ENCODE assay signal across 1 cellular context in genomic region chr10:22321156-22321711, GRCh38.
A peak's percentile ranks its signal among the peaks of the same experiment; 100 is the strongest.
TF ChIP-seq lines count a peak whose summit lies in the region.

No MANE protein-coding gene starts in this region.

TF ChIP-seq in GM12878, 131 proteins besides CTCF, POLR2A, EP300 and RAD21 (continued from another document and continues in another):
- TF ChIP-seq, protein P1, sequence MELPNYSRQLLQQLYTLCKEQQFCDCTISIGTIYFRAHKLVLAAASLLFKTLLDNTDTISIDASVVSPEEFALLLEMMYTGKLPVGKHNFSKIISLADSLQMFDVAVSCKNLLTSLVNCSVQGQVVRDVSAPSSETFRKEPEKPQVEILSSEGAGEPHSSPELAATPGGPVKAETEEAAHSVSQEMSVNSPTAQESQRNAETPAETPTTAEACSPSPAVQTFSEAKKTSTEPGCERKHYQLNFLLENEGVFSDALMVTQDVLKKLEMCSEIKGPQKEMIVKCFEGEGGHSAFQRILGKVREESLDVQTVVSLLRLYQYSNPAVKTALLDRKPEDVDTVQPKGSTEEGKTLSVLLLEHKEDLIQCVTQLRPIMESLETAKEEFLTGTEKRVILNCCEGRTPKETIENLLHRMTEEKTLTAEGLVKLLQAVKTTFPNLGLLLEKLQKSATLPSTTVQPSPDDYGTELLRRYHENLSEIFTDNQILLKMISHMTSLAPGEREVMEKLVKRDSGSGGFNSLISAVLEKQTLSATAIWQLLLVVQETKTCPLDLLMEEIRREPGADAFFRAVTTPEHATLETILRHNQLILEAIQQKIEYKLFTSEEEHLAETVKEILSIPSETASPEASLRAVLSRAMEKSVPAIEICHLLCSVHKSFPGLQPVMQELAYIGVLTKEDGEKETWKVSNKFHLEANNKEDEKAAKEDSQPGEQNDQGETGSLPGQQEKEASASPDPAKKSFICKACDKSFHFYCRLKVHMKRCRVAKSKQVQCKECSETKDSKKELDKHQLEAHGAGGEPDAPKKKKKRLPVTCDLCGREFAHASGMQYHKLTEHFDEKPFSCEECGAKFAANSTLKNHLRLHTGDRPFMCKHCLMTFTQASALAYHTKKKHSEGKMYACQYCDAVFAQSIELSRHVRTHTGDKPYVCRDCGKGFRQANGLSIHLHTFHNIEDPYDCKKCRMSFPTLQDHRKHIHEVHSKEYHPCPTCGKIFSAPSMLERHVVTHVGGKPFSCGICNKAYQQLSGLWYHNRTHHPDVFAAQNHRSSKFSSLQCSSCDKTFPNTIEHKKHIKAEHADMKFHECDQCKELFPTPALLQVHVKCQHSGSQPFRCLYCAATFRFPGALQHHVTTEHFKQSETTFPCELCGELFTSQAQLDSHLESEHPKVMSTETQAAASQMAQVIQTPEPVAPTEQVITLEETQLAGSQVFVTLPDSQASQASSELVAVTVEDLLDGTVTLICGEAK (IDR thresholded peaks at IDR 0.05; ENCODE audit: borderline replicate concordance): no peak
- no peak for TF ChIP-seq SMAD1 (IDR thresholded peaks at IDR 0.05; ENCODE audit: low read depth, partially characterized antibody)
- no peak for TF ChIP-seq MYC (IDR thresholded peaks at IDR 0.05; ENCODE audit: insufficient read depth, insufficient read length, insufficient replicate concordance, low read length, severe bottlenecking)
- TF ChIP-seq TAF1 (IDR thresholded peaks at IDR 0.05; ENCODE audit: borderline replicate concordance, low read depth, low read length): 0 out of 2 replicates have a peak, but pooled peaks have one; percentile 42
- TF ChIP-seq ESRRA (IDR thresholded peaks at IDR 0.05; ENCODE audit: low read length): no peak
- TF ChIP-seq IRF3 (IDR thresholded peaks at IDR 0.05): no peak
- no peak for TF ChIP-seq RAD51 (IDR thresholded peaks at IDR 0.05)
- 0 out of 2 replicates have a peak, but pooled peaks have one; percentile 26 for TF ChIP-seq MXI1 (IDR thresholded peaks at IDR 0.05; ENCODE audit: low read depth, low read length)
- TF ChIP-seq NR2C2 (IDR thresholded peaks at IDR 0.05; ENCODE audit: borderline replicate concordance, control insufficient read depth, insufficient read length, low read depth): no peak
- TF ChIP-seq HDAC6 (IDR thresholded peaks at IDR 0.05; ENCODE audit: unreplicated experiment): no peak
- TF ChIP-seq, protein P2, sequence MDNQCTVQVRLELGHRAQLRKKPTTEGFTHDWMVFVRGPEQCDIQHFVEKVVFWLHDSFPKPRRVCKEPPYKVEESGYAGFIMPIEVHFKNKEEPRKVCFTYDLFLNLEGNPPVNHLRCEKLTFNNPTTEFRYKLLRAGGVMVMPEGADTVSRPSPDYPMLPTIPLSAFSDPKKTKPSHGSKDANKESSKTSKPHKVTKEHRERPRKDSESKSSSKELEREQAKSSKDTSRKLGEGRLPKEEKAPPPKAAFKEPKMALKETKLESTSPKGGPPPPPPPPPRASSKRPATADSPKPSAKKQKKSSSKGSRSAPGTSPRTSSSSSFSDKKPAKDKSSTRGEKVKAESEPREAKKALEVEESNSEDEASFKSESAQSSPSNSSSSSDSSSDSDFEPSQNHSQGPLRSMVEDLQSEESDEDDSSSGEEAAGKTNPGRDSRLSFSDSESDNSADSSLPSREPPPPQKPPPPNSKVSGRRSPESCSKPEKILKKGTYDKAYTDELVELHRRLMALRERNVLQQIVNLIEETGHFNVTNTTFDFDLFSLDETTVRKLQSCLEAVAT (IDR thresholded peaks at IDR 0.05): no peak
- no peak for TF ChIP-seq MAX (IDR thresholded peaks at IDR 0.05; ENCODE audit: low read depth, low read length)
- TF ChIP-seq NKRF (conservative IDR thresholded peaks at IDR 0.05): no peak; the same call in 1 of the 2 replicates
- no peak for TF ChIP-seq SPI1 (IDR thresholded peaks at IDR 0.05; ENCODE audit: borderline replicate concordance, insufficient read depth, low read depth, low read length)
- TF ChIP-seq SMARCA5 (IDR thresholded peaks at IDR 0.05): peak; percentile 89; the same call in 1 of the 2 replicates
- TF ChIP-seq MTA3 (IDR thresholded peaks at IDR 0.05; ENCODE audit: borderline replicate concordance, low read length): no peak
- no peak for TF ChIP-seq SRF (IDR thresholded peaks at IDR 0.05; ENCODE audit: low read depth in 2 of 2, low read length in 2 of 2)
- no peak for TF ChIP-seq CHD1 (IDR thresholded peaks at IDR 0.05; ENCODE audit: low read depth, low read length)
- no peak for TF ChIP-seq RBBP5 (conservative IDR thresholded peaks at IDR 0.05)
- no peak for TF ChIP-seq RFX5 (IDR thresholded peaks at IDR 0.05; ENCODE audit: low read depth, low read length)
- no peak for TF ChIP-seq IKZF2 (IDR thresholded peaks at IDR 0.05)
- no peak for TF ChIP-seq ZNF622 (IDR thresholded peaks at IDR 0.05)
- TF ChIP-seq, protein P3, sequence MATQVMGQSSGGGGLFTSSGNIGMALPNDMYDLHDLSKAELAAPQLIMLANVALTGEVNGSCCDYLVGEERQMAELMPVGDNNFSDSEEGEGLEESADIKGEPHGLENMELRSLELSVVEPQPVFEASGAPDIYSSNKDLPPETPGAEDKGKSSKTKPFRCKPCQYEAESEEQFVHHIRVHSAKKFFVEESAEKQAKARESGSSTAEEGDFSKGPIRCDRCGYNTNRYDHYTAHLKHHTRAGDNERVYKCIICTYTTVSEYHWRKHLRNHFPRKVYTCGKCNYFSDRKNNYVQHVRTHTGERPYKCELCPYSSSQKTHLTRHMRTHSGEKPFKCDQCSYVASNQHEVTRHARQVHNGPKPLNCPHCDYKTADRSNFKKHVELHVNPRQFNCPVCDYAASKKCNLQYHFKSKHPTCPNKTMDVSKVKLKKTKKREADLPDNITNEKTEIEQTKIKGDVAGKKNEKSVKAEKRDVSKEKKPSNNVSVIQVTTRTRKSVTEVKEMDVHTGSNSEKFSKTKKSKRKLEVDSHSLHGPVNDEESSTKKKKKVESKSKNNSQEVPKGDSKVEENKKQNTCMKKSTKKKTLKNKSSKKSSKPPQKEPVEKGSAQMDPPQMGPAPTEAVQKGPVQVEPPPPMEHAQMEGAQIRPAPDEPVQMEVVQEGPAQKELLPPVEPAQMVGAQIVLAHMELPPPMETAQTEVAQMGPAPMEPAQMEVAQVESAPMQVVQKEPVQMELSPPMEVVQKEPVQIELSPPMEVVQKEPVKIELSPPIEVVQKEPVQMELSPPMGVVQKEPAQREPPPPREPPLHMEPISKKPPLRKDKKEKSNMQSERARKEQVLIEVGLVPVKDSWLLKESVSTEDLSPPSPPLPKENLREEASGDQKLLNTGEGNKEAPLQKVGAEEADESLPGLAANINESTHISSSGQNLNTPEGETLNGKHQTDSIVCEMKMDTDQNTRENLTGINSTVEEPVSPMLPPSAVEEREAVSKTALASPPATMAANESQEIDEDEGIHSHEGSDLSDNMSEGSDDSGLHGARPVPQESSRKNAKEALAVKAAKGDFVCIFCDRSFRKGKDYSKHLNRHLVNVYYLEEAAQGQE (IDR thresholded peaks at IDR 0.05; ENCODE audit: low read depth, low read length): no peak
- TF ChIP-seq, protein P4, sequence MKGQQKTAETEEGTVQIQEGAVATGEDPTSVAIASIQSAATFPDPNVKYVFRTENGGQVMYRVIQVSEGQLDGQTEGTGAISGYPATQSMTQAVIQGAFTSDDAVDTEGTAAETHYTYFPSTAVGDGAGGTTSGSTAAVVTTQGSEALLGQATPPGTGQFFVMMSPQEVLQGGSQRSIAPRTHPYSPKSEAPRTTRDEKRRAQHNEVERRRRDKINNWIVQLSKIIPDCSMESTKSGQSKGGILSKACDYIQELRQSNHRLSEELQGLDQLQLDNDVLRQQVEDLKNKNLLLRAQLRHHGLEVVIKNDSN (IDR thresholded peaks at IDR 0.05; ENCODE audit: borderline replicate concordance, extremely low read length, insufficient read depth, low read depth, low read length): peak; percentile 1
- TF ChIP-seq JUNB (IDR thresholded peaks at IDR 0.05): no peak
- no peak for TF ChIP-seq SREBF2 (IDR thresholded peaks at IDR 0.05; ENCODE audit: low read length)
- TF ChIP-seq, protein P5, sequence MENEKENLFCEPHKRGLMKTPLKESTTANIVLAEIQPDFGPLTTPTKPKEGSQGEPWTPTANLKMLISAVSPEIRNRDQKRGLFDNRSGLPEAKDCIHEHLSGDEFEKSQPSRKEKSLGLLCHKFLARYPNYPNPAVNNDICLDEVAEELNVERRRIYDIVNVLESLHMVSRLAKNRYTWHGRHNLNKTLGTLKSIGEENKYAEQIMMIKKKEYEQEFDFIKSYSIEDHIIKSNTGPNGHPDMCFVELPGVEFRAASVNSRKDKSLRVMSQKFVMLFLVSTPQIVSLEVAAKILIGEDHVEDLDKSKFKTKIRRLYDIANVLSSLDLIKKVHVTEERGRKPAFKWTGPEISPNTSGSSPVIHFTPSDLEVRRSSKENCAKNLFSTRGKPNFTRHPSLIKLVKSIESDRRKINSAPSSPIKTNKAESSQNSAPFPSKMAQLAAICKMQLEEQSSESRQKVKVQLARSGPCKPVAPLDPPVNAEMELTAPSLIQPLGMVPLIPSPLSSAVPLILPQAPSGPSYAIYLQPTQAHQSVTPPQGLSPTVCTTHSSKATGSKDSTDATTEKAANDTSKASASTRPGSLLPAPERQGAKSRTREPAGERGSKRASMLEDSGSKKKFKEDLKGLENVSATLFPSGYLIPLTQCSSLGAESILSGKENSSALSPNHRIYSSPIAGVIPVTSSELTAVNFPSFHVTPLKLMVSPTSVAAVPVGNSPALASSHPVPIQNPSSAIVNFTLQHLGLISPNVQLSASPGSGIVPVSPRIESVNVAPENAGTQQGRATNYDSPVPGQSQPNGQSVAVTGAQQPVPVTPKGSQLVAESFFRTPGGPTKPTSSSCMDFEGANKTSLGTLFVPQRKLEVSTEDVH (IDR thresholded peaks at IDR 0.05; ENCODE audit: low read depth, partially characterized antibody): no peak
- TF ChIP-seq SMC3 (IDR thresholded peaks at IDR 0.05; ENCODE audit: borderline replicate concordance, low read length): no peak
- TF ChIP-seq MTA2 (IDR thresholded peaks at IDR 0.05; ENCODE audit: low read depth): no peak
- TF ChIP-seq, protein P6, sequence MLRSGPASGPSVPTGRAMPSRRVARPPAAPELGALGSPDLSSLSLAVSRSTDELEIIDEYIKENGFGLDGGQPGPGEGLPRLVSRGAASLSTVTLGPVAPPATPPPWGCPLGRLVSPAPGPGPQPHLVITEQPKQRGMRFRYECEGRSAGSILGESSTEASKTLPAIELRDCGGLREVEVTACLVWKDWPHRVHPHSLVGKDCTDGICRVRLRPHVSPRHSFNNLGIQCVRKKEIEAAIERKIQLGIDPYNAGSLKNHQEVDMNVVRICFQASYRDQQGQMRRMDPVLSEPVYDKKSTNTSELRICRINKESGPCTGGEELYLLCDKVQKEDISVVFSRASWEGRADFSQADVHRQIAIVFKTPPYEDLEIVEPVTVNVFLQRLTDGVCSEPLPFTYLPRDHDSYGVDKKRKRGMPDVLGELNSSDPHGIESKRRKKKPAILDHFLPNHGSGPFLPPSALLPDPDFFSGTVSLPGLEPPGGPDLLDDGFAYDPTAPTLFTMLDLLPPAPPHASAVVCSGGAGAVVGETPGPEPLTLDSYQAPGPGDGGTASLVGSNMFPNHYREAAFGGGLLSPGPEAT (IDR thresholded peaks at IDR 0.05; ENCODE audit: low read depth): no peak
- TF ChIP-seq HDGF (IDR thresholded peaks at IDR 0.05): no peak
- no peak for TF ChIP-seq NRF1 (conservative IDR thresholded peaks at IDR 0.05; ENCODE audit: low read depth, low read length)
- TF ChIP-seq CBX5 (IDR thresholded peaks at IDR 0.05; ENCODE audit: low read depth): no peak
- no peak for TF ChIP-seq BCL11A (IDR thresholded peaks at IDR 0.05; ENCODE audit: low read depth, low read length)
- TF ChIP-seq ZNF274 (IDR thresholded peaks at IDR 0.05; ENCODE audit: insufficient read depth, insufficient read length): no peak
- TF ChIP-seq FOS (IDR thresholded peaks at IDR 0.05; ENCODE audit: borderline replicate concordance, extremely low read depth, insufficient read length): no peak
- TF ChIP-seq TBL1XR1 (IDR thresholded peaks at IDR 0.05; ENCODE audit: low read depth, low read length): no peak
- peak; percentile 97 for TF ChIP-seq YY1 (IDR thresholded peaks at IDR 0.05; ENCODE audit: low read depth, low read length)
- TF ChIP-seq ZNF384 (IDR thresholded peaks at IDR 0.05; ENCODE audit: borderline replicate concordance, low read depth, low read length): no peak
- peak; percentile 63; the same call in 1 of the 2 replicates for TF ChIP-seq BACH1 (IDR thresholded peaks at IDR 0.05; ENCODE audit: borderline replicate concordance)
- TF ChIP-seq PAX5 (IDR thresholded peaks at IDR 0.05; ENCODE audit: borderline replicate concordance, low read depth, low read length): no peak
- no peak for TF ChIP-seq TARDBP (IDR thresholded peaks at IDR 0.05; ENCODE audit: borderline replicate concordance)
- TF ChIP-seq ATF2 (IDR thresholded peaks at IDR 0.05; ENCODE audit: low read length): no peak
